6 cellular contexts compared by ENCODE assay signal in the genomic region with DNA sequence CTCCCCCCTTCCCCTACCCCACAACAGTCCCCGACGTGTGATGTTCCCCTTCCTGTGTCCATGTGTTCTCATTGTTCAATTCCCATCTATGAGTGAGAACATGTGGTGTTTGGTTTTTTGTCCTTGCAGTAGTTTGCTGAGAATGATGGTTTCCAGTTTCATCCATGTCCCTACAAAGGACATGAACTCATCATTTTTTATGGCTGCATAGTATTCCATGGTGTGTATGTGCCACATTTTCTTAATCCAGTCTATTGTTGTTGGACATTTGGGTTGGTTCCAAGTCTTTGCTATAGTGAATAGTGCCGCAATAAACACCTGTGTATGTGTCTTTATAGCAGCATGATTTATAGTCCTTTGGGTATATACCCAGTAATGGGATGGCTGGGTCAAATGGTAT. TPM values are rescaled to one million over a fixed set of nuclear protein-coding genes. Genes with fewer than 3 reads are reported as not detected.
"Had no signal": no experiment of that assay in that cellular context is flagged by ENCODE, and none has a peak within 500 bp of the region (broad histone marks: within the 10 kb centered on the region; RNA-seq: fewer than 3 reads in every experiment).

No MANE protein-coding gene starts in this region.

RNA-seq across cellular contexts. Expression of gene SPDYE16, which starts 18.2 kb away (rescaled TPM):
- total RNA-seq: GM23248, GM23338, H1, H4, H7, H9 had no signal
- polyA plus RNA-seq: H1 had no signal

RNA-seq across cellular contexts. Expression of gene UPK3B, which starts 51.0 kb away (rescaled TPM):
- total RNA-seq: H4 had no signal
- polyA plus RNA-seq: GM23248 had no signal
